ENCODE assay signal across 2 cellular contexts in the genomic region with DNA sequence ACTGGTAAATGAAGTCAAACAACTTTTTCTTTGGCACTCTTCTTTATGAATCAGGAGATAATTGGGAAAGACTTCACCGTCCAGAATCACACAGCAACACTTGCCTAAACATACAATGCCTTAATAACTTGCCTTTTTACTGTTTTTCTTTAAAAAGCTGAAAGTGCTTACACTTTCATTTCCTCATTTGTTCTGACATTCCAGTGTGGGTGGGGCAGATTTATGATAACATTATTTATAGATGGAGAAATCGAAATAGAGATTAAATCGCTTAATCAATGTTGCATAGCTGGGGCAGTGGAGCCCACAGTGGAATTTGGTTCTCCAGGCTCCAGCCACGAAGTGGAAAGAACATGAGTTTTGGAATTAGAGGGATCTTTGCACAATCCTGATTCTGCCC.
TF ChIP-seq lines count a peak whose summit lies in the region.

No MANE protein-coding gene starts in this region.

TF ChIP-seq in SK-N-SH, 30 proteins besides CTCF, POLR2A, EP300 and RAD21 (continued from another document):
- TF ChIP-seq, protein P1, sequence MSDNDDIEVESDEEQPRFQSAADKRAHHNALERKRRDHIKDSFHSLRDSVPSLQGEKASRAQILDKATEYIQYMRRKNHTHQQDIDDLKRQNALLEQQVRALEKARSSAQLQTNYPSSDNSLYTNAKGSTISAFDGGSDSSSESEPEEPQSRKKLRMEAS (IDR thresholded peaks at IDR 0.05; ENCODE audit: low read depth): no peak
- TF ChIP-seq SMC3 (IDR thresholded peaks at IDR 0.05; ENCODE audit: low read depth, low read length) (no peak), RCOR1 (IDR thresholded peaks at IDR 0.05; ENCODE audit: low read length) (no peak)
- TF ChIP-seq, protein P2, sequence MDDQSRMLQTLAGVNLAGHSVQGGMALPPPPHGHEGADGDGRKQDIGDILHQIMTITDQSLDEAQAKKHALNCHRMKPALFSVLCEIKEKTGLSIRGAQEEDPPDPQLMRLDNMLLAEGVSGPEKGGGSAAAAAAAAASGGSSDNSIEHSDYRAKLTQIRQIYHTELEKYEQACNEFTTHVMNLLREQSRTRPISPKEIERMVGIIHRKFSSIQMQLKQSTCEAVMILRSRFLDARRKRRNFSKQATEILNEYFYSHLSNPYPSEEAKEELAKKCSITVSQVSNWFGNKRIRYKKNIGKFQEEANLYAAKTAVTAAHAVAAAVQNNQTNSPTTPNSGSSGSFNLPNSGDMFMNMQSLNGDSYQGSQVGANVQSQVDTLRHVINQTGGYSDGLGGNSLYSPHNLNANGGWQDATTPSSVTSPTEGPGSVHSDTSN (IDR thresholded peaks at IDR 0.05): no peak

TF ChIP-seq in SK-N-SH treated with all-trans-retinoic acid at 6 μM for 48 hours, 23 proteins besides CTCF, POLR2A, EP300 and RAD21 (continued from another document):
- TF ChIP-seq ZFP3 (CRISPR knock-in tag; IDR thresholded peaks at IDR 0.05): no peak
- no peak for TF ChIP-seq ZFP30 (CRISPR knock-in tag; IDR thresholded peaks at IDR 0.05)
- no peak for TF ChIP-seq ZNF70 (CRISPR knock-in tag; IDR thresholded peaks at IDR 0.05)
- no peak for TF ChIP-seq ESRRG (CRISPR knock-in tag; IDR thresholded peaks at IDR 0.05)
- no peak for TF ChIP-seq GLIS3 (CRISPR knock-in tag; IDR thresholded peaks at IDR 0.05)
TF ChIP-seq in SK-N-SH treated with all-trans-retinoic acid at 6 μM for 48 hours: peak in this region for 0.
